In genomic region chr10:124557648-124558338, GRCh38 we compare ENCODE assay signal across 23 cellular contexts.
DNase-seq lines count a peak whose midpoint lies in the region; ATAC-seq and TF ChIP-seq lines count a peak whose summit lies in the region.
"Had no signal": no experiment of that assay in that cellular context is flagged by ENCODE, and none has a peak within 500 bp of the region (broad histone marks: within the 10 kb centered on the region; RNA-seq: fewer than 3 reads in every experiment).

No MANE protein-coding gene starts in this region.

- no peaks in the 10 kb centered on the region for H3K79me2 ChIP-seq in osteoblast (ENCODE audit: insufficient read depth, low read length)

- no peaks in the 10 kb centered on the region for H3K9me3 ChIP-seq in right atrium auricular region
- peaks cover 0 to 3% (median 0%) of the 10 kb centered on the region in 12 donors for H3K9me3 ChIP-seq in heart left ventricle
- no peaks in the 10 kb centered on the region for H3K9me3 ChIP-seq in osteoblast (ENCODE audit: low read depth, low read length)
- H3K9me3 ChIP-seq in uterus, result no peaks in the 10 kb centered on the region
- H3K9me3 ChIP-seq: Caco-2, pancreas had no signal

- H3K4me1 ChIP-seq in right atrium auricular region, result peaks cover 0 to 36% of the 10 kb centered on the region in 2 donors
- peaks cover 18 to 43% (median 32%) of the 10 kb centered on the region in 12 donors for H3K4me1 ChIP-seq in heart left ventricle
- peaks cover 27% of the 10 kb centered on the region for H3K4me1 ChIP-seq in osteoblast (ENCODE audit: insufficient read depth, low read length)
- peaks cover 24 to 31% of the 10 kb centered on the region in 2 donors for H3K4me1 ChIP-seq in uterus
- H3K4me1 ChIP-seq: Caco-2, pancreas had no signal

- H2AFZ ChIP-seq in osteoblast (ENCODE audit: low read length), result peak overlapping the region; percentile 3

- no peaks in the 10 kb centered on the region for H3K36me3 ChIP-seq in right atrium auricular region
- H3K36me3 ChIP-seq in heart left ventricle, result no peaks in the 10 kb centered on the region
- H3K36me3 ChIP-seq in osteoblast (ENCODE audit: insufficient read depth, low read length), result no peaks in the 10 kb centered on the region
- no peaks in the 10 kb centered on the region for H3K36me3 ChIP-seq in uterus
- H3K36me3 ChIP-seq: pancreas had no signal

- H3K4me2 ChIP-seq in osteoblast (ENCODE audit: insufficient read depth, low read length), result no peak overlapping the region

- H3K4me3 ChIP-seq in right atrium auricular region, result no peak overlapping the region
- no peak overlapping the region for H3K4me3 ChIP-seq in heart left ventricle
- H3K4me3 ChIP-seq in osteoblast (ENCODE audit: insufficient read depth, low read length), result no peak overlapping the region
- no peak overlapping the region for H3K4me3 ChIP-seq in uterus
- H3K4me3 ChIP-seq: pancreas had no signal

- TF ChIP-seq CTCF in right atrium auricular region (IDR thresholded peaks at IDR 0.05), result no peak
- TF ChIP-seq CTCF in heart left ventricle (IDR thresholded peaks at IDR 0.05), result no peak
- TF ChIP-seq CTCF in osteoblast (IDR thresholded peaks at IDR 0.05; ENCODE audit: extremely low read depth, low read depth, low read length), result no peak
- TF ChIP-seq CTCF in uterus (IDR thresholded peaks at IDR 0.05), result no peak

- H4K20me1 ChIP-seq in osteoblast (ENCODE audit: insufficient read depth, low read length), result no peaks in the 10 kb centered on the region

- no peak for DNase-seq in Right ventricle myocardium superior
- DNase-seq in right atrium auricular region (ENCODE audit: low spot score), result no peak
- peak in 3 of 5 donors; percentile 38 to 54 (median 46) for DNase-seq in heart left ventricle
- peak; percentile 29 for DNase-seq in osteoblast (ENCODE audit: insufficient read length, low spot score, missing footprints)
- peak in 1 of 2 donors; percentile 47 for DNase-seq in uterus
- no peak for DNase-seq in effector CD4-positive, alpha-beta T cell
- DNase-seq: 8988T; activated CD4-positive, CD25-positive, alpha-beta regulatory T cell; activated CD8-positive, alpha-beta T cell treated with anti-CD3 and anti-CD28 coated beads for 36 hours; activated naive CD4-positive, alpha-beta T cell treated with Interleukin-2 at 50 U/mL for 16 hours; activated T-cell treated with anti-CD3 and anti-CD28 coated beads, Interleukin-2, amount 50 U/mL, for 1 hour; Caco-2; effector memory CD8-positive, alpha-beta T cell; HCEC 1CT; mammary epithelial cell; naive thymus-derived CD4-positive, alpha-beta T cell; NCI-H1417; stimulated activated CD4-positive, alpha-beta T cell treated with anti-CD3 and anti-CD28 coated beads, Interleukin-4, amount 100 ng/mL, for 1 hour; T1000 had no signal

- intact Hi-C loops in Right ventricle myocardium superior (cut with DNase I) (no loop called here), heart left ventricle (cut with DNase I) (loop anchor here in 1 of 10 donors (5.0 kb wide), 1 partner anchor 65 kb away; no protein-coding TSS in a partner anchor), uterus (cut with DNase I; ENCODE audit: low total_unique reads) (no loop called here)

- peak; percentile 13 for ATAC-seq in Right ventricle myocardium superior (ENCODE audit: poor library complexity)
- ATAC-seq in heart left ventricle, result peak in 1 of 4 donors; percentile 39
- ATAC-seq in HG02759 (IDR thresholded peaks at IDR 0.05; ENCODE audit: unreplicated experiment), result no peak
- ATAC-seq in GM19452 (IDR thresholded peaks at IDR 0.05; ENCODE audit: unreplicated experiment), result no peak
- ATAC-seq: activated CD8-positive, alpha-beta T cell treated with anti-CD3 and anti-CD28 coated beads for 36 hours; effector memory CD8-positive, alpha-beta T cell; naive thymus-derived CD4-positive, alpha-beta T cell had no signal

- H3K27me3 ChIP-seq in right atrium auricular region (no peaks in the 10 kb centered on the region), heart left ventricle (no peaks in the 10 kb centered on the region), osteoblast (ENCODE audit: insufficient read depth, low read length) (no peaks in the 10 kb centered on the region), uterus (no peaks in the 10 kb centered on the region)
- H3K27me3 ChIP-seq: pancreas had no signal

- 81 to 95% (median 89%) methylated on average over 12 to 16 of the region's 16 CpGs for WGBS in heart left ventricle, 4 donors

- TF ChIP-seq POLR2A in heart left ventricle (IDR thresholded peaks at IDR 0.05) (no peak), uterus (IDR thresholded peaks at IDR 0.05) (no peak)

- peak overlapping the region in 1 of 2 donors; percentile 83 for H3K27ac ChIP-seq in right atrium auricular region
- H3K27ac ChIP-seq in heart left ventricle, result peak overlapping the region in 4 of 12 donors; percentile 12 to 25 (median 20)
- no peak overlapping the region for H3K27ac ChIP-seq in osteoblast (ENCODE audit: low read depth, low read length)
- H3K27ac ChIP-seq in uterus, result peak overlapping the region; percentile 95 to 99
- H3K27ac ChIP-seq: pancreas, RWPE1 had no signal

Comparison
In these comparisons a context has a peak if more than half of its experiments do, and no peak if none do; other contexts are left out.
1. DNase-seq: peak in heart left ventricle (3 of 5) and osteoblast (single experiment); none in Right ventricle myocardium superior (single experiment), right atrium auricular region (single experiment) and effector CD4-positive, alpha-beta T cell (single experiment).